ENCODE assay signal across 7 cellular contexts in genomic region chr14:105678996-105679958, GRCh38.
DNase-seq lines count a peak whose midpoint lies in the region; ATAC-seq, FAIRE-seq and TF ChIP-seq lines count a peak whose summit lies in the region.
"Not testable (repeated sequence)": the region's sequence is repeated elsewhere in the genome, so short reads cannot be mapped to it uniquely, and the experiment has no call there.

No MANE protein-coding gene starts in this region.

- not testable (repeated sequence) for DNase-seq in GM18507 (ENCODE audit: extremely low spot score, insufficient read length, low read depth); mucosa of descending colon
- peak; percentile 77 for DNase-seq in Karpas-422
- DNase-seq in activated effector memory CD4-positive, alpha-beta T cell treated with anti-CD3 and anti-CD28 coated beads, Interleukin-2, amount 50 U/mL, for 16 hours, result peak; percentile 47

- ATAC-seq in GM21737 (IDR thresholded peaks at IDR 0.05; ENCODE audit: unreplicated experiment), result peak; percentile 15
- peak; percentile 7 for ATAC-seq in mucosa of descending colon

- TF ChIP-seq CTCF in DOHH2 (IDR thresholded peaks at IDR 0.05; ENCODE audit: low read depth, low read length, poor library complexity, severe bottlenecking); SU-DHL-6 (IDR thresholded peaks at IDR 0.05; ENCODE audit: insufficient read depth, low read length, poor library complexity, severe bottlenecking); mucosa of descending colon (IDR thresholded peaks at IDR 0.05): not testable (repeated sequence)

- peaks cover 25% of the 10 kb centered on the region for H3K4me1 ChIP-seq in DOHH2 (ENCODE audit: control insufficient read depth, low read length)
- peaks cover 44% of the 10 kb centered on the region for H3K4me1 ChIP-seq in Karpas-422 (ENCODE audit: low read length)
- H3K4me1 ChIP-seq in mucosa of descending colon (ENCODE audit: low read depth), result not testable (repeated sequence)

- H3K79me2 ChIP-seq in DOHH2 (ENCODE audit: control insufficient read depth, low read length); Karpas-422 (ENCODE audit: low read length); SU-DHL-6 (ENCODE audit: insufficient read depth, low read length): not testable (repeated sequence)

- H3K9me2 ChIP-seq in DOHH2 (replicated peaks; ENCODE audit: control insufficient read depth, low read length); Karpas-422 (replicated peaks; ENCODE audit: insufficient read depth, low read length); SU-DHL-6 (replicated peaks; ENCODE audit: insufficient read depth, low read length): not testable (repeated sequence)

- not testable (repeated sequence) for H4K20me1 ChIP-seq in DOHH2 (ENCODE audit: control insufficient read depth, insufficient read depth, low read depth, low read length); Karpas-422 (ENCODE audit: insufficient read depth, low read depth, low read length); SU-DHL-6 (ENCODE audit: low read depth, low read length)

- intact Hi-C loops in mucosa of descending colon (cut with DNase I, micrococcal nuclease), result not testable (repeated sequence)

- peak overlapping the region; percentile 73 for H3K9ac ChIP-seq in Karpas-422 (ENCODE audit: low read length)
- H3K9ac ChIP-seq in SU-DHL-6 (ENCODE audit: low read length), result peak overlapping the region; percentile 51; the same call in 1 of the 2 replicates

- not testable (repeated sequence) for H3K27me3 ChIP-seq in DOHH2 (ENCODE audit: control insufficient read depth, low read length); Karpas-422 (ENCODE audit: low read length); SU-DHL-6 (ENCODE audit: low read length)

- not testable (repeated sequence) for H2AFZ ChIP-seq in Karpas-422 (ENCODE audit: low read length); SU-DHL-6 (ENCODE audit: low read depth, low read length, severe bottlenecking)

- peak overlapping the region; percentile 59 for H3K27ac ChIP-seq in DOHH2 (ENCODE audit: low read depth, low read length)
- peak overlapping the region; percentile 71 for H3K27ac ChIP-seq in Karpas-422 (ENCODE audit: low read length)
- H3K27ac ChIP-seq in SU-DHL-6 (ENCODE audit: low read depth, low read length), result peak overlapping the region; percentile 68

- not testable (repeated sequence) for H3F3A ChIP-seq in DOHH2 (ENCODE audit: control insufficient read depth, insufficient read depth); SU-DHL-6 (ENCODE audit: insufficient read depth)

- H3K4me3 ChIP-seq in DOHH2 (ENCODE audit: low read length) (peak overlapping the region; percentile 42; the same call in 1 of the 2 replicates), Karpas-422 (ENCODE audit: low read length) (peak overlapping the region; percentile 59; the same call in 1 of the 2 replicates)
- not testable (repeated sequence) for H3K4me3 ChIP-seq in SU-DHL-6 (ENCODE audit: insufficient read depth, low read length, poor library complexity, severe bottlenecking); mucosa of descending colon

- peak; percentile 76 for FAIRE-seq in GM18507 (lab: Jason Lieb, UNC)

- H3K36me3 ChIP-seq in DOHH2 (ENCODE audit: control insufficient read depth, low read length); Karpas-422 (ENCODE audit: insufficient read depth, low read length); SU-DHL-6 (ENCODE audit: low read length); mucosa of descending colon (ENCODE audit: low read depth): not testable (repeated sequence)

- H3K4me2 ChIP-seq in DOHH2 (ENCODE audit: low read length), result peak overlapping the region; percentile 45
- H3K4me2 ChIP-seq in Karpas-422 (ENCODE audit: low read depth, low read length, poor library complexity, severe bottlenecking), result peak overlapping the region; percentile 69
- not testable (repeated sequence) for H3K4me2 ChIP-seq in SU-DHL-6 (ENCODE audit: low read depth, low read length, poor library complexity, severe bottlenecking)

- not testable (repeated sequence) for H3K9me3 ChIP-seq in DOHH2 (ENCODE audit: control insufficient read depth, insufficient read depth, low read length); Karpas-422 (ENCODE audit: low read length); SU-DHL-6 (ENCODE audit: insufficient read depth, low read length); mucosa of descending colon
